In genomic region chr7:44750424-44750823, GRCh38 we compare ENCODE assay signal across 12 cellular contexts. TPM values are rescaled to one million over a fixed set of nuclear protein-coding genes. Genes with fewer than 3 reads are reported as not detected.
DNase-seq lines count a peak whose midpoint lies in the region; ATAC-seq and TF ChIP-seq lines count a peak whose summit lies in the region.
"Had no signal": no experiment of that assay in that cellular context is flagged by ENCODE, and none has a peak within 500 bp of the region (broad histone marks: within the 10 kb centered on the region; RNA-seq: fewer than 3 reads in every experiment).

No MANE protein-coding gene starts in this region.

- in situ Hi-C loops in mammary epithelial cell (cut with MboI; ENCODE audit: low sequenced_read_pairs in 2 of 2) = no loop called here

- H3K27ac ChIP-seq in mammary epithelial cell (ENCODE audit: insufficient read depth, low read depth, low read length) (no peak overlapping the region), thoracic aorta (no peak overlapping the region), body of pancreas (peak overlapping the region in 1 of 4 donors; percentile 2)

- H3K36me3 ChIP-seq in mammary epithelial cell (ENCODE audit: insufficient read depth, low read length) (no peaks in the 10 kb centered on the region), thoracic aorta (no peaks in the 10 kb centered on the region), body of pancreas (replicated peaks in 1 of 2; ENCODE audit: insufficient read depth in 1 of 2, low read depth in 2 of 2) (no peaks in the 10 kb centered on the region)
- H3K36me3 ChIP-seq: left lung had no signal

- TF ChIP-seq CTCF in MCF 10A (IDR thresholded peaks at IDR 0.05; ENCODE audit: unreplicated experiment) (no peak), mammary epithelial cell (conservative IDR thresholded peaks at IDR 0.05 in 1 of 2, IDR thresholded peaks at IDR 0.05 in 1 of 2; ENCODE audit: extremely low read depth in 1 of 2, insufficient read depth in 1 of 2, low read depth in 1 of 2, low read length in 2 of 2) (no peak), thoracic aorta (IDR thresholded peaks at IDR 0.05) (no peak), body of pancreas (IDR thresholded peaks at IDR 0.05) (no peak)

- H4K20me1 ChIP-seq in mammary epithelial cell (ENCODE audit: insufficient read depth, low read length) = no peaks in the 10 kb centered on the region

- dilution Hi-C loops in mammary epithelial cell (cut with HindIII; ENCODE audit: low sequenced_read_pairs) = no loop called here

- no TSS peak for BruUV-seq in MCF 10A (replicated peaks; lab: Mats Ljungman, UMichigan)
- no TSS peak for BruUV-seq in mammary epithelial cell (replicated peaks; lab: Mats Ljungman, UMichigan)

- H3K27ac Mint-ChIP-seq in MCF 10A (ENCODE audit: low read depth, unreplicated experiment) (no peak overlapping the region), T-helper 17 cell (peak overlapping the region; percentile 97), immature natural killer cell (peak overlapping the region; percentile 51 to 88 (median 75))

- H3K9ac ChIP-seq in mammary epithelial cell (ENCODE audit: insufficient read depth, low read length) = no peak overlapping the region

- no peak for TF ChIP-seq POLR2A in body of pancreas (IDR thresholded peaks at IDR 0.05)

- peaks cover 54% of the 10 kb centered on the region for H3K79me2 ChIP-seq in mammary epithelial cell (ENCODE audit: insufficient read depth, low read length)

- H3K9me3 ChIP-seq in mammary epithelial cell (replicated peaks; ENCODE audit: insufficient read depth, low read length) = no peaks in the 10 kb centered on the region
- no peaks in the 10 kb centered on the region for H3K9me3 ChIP-seq in T-helper 17 cell (ENCODE audit: control insufficient read depth, low read length, poor library complexity, severe bottlenecking)
- no peaks in the 10 kb centered on the region for H3K9me3 ChIP-seq in thoracic aorta
- H3K9me3 ChIP-seq in body of pancreas = no peaks in the 10 kb centered on the region
- H3K9me3 ChIP-seq: left lung had no signal

- peak overlapping the region; percentile 74 for H3K4me3 Mint-ChIP-seq in MCF 10A (ENCODE audit: unreplicated experiment)
- H3K4me3 Mint-ChIP-seq in T-helper 17 cell = peak overlapping the region; percentile 97
- peak overlapping the region; percentile 85 to 87 (median 86) for H3K4me3 Mint-ChIP-seq in immature natural killer cell

- WGBS in mammary epithelial cell (ENCODE audit: low coverage, missing lambda C conversion rate) = 100% methylated on average over 3 of the region's 3 CpGs
- WGBS in body of pancreas, 2 donors = 77 to 87% methylated on average over 3 of the region's 3 CpGs

- intact Hi-C loops in MCF 10A (cut with micrococcal nuclease) (no loop called here), mammary epithelial cell (cut with micrococcal nuclease) (no loop called here), body of pancreas (cut with DNase I) (no loop called here)

- H3K36me3 Mint-ChIP-seq in MCF 10A (ENCODE audit: insufficient read depth, unreplicated experiment) = no peaks in the 10 kb centered on the region
- no peaks in the 10 kb centered on the region for H3K36me3 Mint-ChIP-seq in T-helper 17 cell (ENCODE audit: low read depth)
- no peaks in the 10 kb centered on the region for H3K36me3 Mint-ChIP-seq in immature natural killer cell

- no peak for DNase-seq in MCF 10A (ENCODE audit: unreplicated experiment)
- no peak for DNase-seq in mammary epithelial cell
- DNase-seq in T-helper 17 cell = no peak
- DNase-seq in immature natural killer cell = no peak
- DNase-seq in thoracic aorta (ENCODE audit: low spot score) = no peak
- DNase-seq in body of pancreas = no peak
- DNase-seq in NCI-H2029 treated with DMSO at 0.1 percent for 48 hours (lab: John Stamatoyannopoulos, UW) = no peak
- DNase-seq: HCEC 1CT, left lung, NCI-H446, substantia nigra had no signal

- POLR2A ChIA-PET in MCF 10A (lab: Yijun Ruan, JAX) = interaction anchor here (0.9 to 4.1 kb wide), 6 partner anchors 18 to 167 kb away, joined by 3 to 35 read pairs (median 14); partner anchors contain the start of gene OGDH

- H3K4me1 Mint-ChIP-seq in MCF 10A (ENCODE audit: insufficient read depth, unreplicated experiment) (peaks cover 36% of the 10 kb centered on the region), T-helper 17 cell (peaks cover 35% of the 10 kb centered on the region), immature natural killer cell (peaks cover 46 to 47% of the 10 kb centered on the region in 2 donors)

- ATAC-seq in T-helper 17 cell (no peak), thoracic aorta (ENCODE audit: insufficient number of reproducible peaks, low FRiP score, low read depth) (no peak), GM19452 (IDR thresholded peaks at IDR 0.05; ENCODE audit: unreplicated experiment) (no peak), body of pancreas (no peak)
- ATAC-seq: left lung had no signal

- H3K27me3 Mint-ChIP-seq in MCF 10A (ENCODE audit: insufficient read depth, unreplicated experiment) = no peaks in the 10 kb centered on the region
- no peaks in the 10 kb centered on the region for H3K27me3 Mint-ChIP-seq in T-helper 17 cell
- peaks cover 0 to 5% (median 3%) of the 10 kb centered on the region in 3 donors for H3K27me3 Mint-ChIP-seq in immature natural killer cell (ENCODE audit: low read depth in 3 of 3)

- no peak overlapping the region for H3K4me3 ChIP-seq in mammary epithelial cell (replicated peaks in 1 of 3; ENCODE audit: insufficient read depth in 1 of 3, low read depth in 2 of 3, low read length in 3 of 3)
- peak overlapping the region; percentile 88 for H3K4me3 ChIP-seq in thoracic aorta
- H3K4me3 ChIP-seq in body of pancreas = no peak overlapping the region

- H3K9me3 Mint-ChIP-seq in MCF 10A (ENCODE audit: unreplicated experiment) = no peaks in the 10 kb centered on the region
- no peaks in the 10 kb centered on the region for H3K9me3 Mint-ChIP-seq in immature natural killer cell

- no peaks in the 10 kb centered on the region for H3K27me3 ChIP-seq in mammary epithelial cell (ENCODE audit: insufficient read depth, low read length)
- H3K27me3 ChIP-seq in thoracic aorta (replicated peaks; ENCODE audit: insufficient read depth) = no peaks in the 10 kb centered on the region
- no peaks in the 10 kb centered on the region for H3K27me3 ChIP-seq in body of pancreas
- H3K27me3 ChIP-seq: left lung had no signal

- H3K4me1 ChIP-seq in mammary epithelial cell (ENCODE audit: insufficient read depth, low read length) = peaks cover 21% of the 10 kb centered on the region
- peaks cover 14 to 25% of the 10 kb centered on the region in 2 donors for H3K4me1 ChIP-seq in thoracic aorta (ENCODE audit: control insufficient read depth in 1 of 2, low read depth in 2 of 2)
- peaks cover 48% of the 10 kb centered on the region for H3K4me1 ChIP-seq in body of pancreas

- no peak overlapping the region for H3K4me2 ChIP-seq in mammary epithelial cell (ENCODE audit: insufficient read depth, low read depth, low read length)

- CTCF ChIA-PET in MCF 10A (lab: Yijun Ruan, JAX) (interaction anchor here (0.5 to 0.7 kb wide), 5 partner anchors 9 to 60 kb away, joined by 3 to 6 read pairs (median 3); no protein-coding TSS in a partner anchor), mammary epithelial cell (lab: Charles Lee; ENCODE audit: low non-redundant PET) (interaction anchor here (0.6 kb wide), 1 partner anchor 510 kb away, joined by 3 read pairs; no protein-coding TSS in a partner anchor)

- no peak overlapping the region for H2AFZ ChIP-seq in mammary epithelial cell (ENCODE audit: low read depth, low read length)

RNA-seq across cellular contexts. Expression of gene ZMIZ2, which starts 1.8 kb away (rescaled TPM):
- 94.4 and 100 TPM in 2 replicates for total RNA-seq in MCF 10A (2022)
- total RNA-seq in mammary epithelial cell = 10 to 100 TPM in 1 of 2 donors, 1 to 10 TPM in 1; 8.0 to 55.6 TPM
- polyA plus RNA-seq in mammary epithelial cell = 6.0 TPM
- polyA minus RNA-seq in mammary epithelial cell = 5.7 TPM
- total RNA-seq in T-helper 17 cell = 100 to 1,000 TPM; 117 to 171 TPM
- polyA plus RNA-seq in immature natural killer cell = 1 to 10 TPM in 2 of 3 donors, under 1 TPM in 1; 0.58 to 8.1 (median 3.3) TPM
- total RNA-seq in thoracic aorta = 10 to 100 TPM; 23.4 to 38.9 TPM
- 10 to 100 TPM; 30.9 to 50.4 TPM for total RNA-seq in body of pancreas

RNA-seq across cellular contexts. Expression of gene PPIA, which starts 46.1 kb away (rescaled TPM):
- 2,090 and 2,238 TPM in 2 replicates for total RNA-seq in MCF 10A (2022)
- 1,000 to 10,000 TPM; 1,812 to 2,252 TPM for total RNA-seq in mammary epithelial cell
- 7,269 TPM for polyA plus RNA-seq in mammary epithelial cell
- polyA minus RNA-seq in mammary epithelial cell = 2,221 TPM
- 100 to 1,000 TPM; 691 to 692 TPM for total RNA-seq in T-helper 17 cell
- 1,000 to 10,000 TPM; 2,627 to 4,215 (median 3,741) TPM for polyA plus RNA-seq in immature natural killer cell
- 1,000 to 10,000 TPM; 1,002 to 1,065 TPM for total RNA-seq in thoracic aorta
- total RNA-seq in body of pancreas = 100 to 1,000 TPM; 352 to 366 TPM
